ENCODE assay signal across 8 cellular contexts in the genomic region with DNA sequence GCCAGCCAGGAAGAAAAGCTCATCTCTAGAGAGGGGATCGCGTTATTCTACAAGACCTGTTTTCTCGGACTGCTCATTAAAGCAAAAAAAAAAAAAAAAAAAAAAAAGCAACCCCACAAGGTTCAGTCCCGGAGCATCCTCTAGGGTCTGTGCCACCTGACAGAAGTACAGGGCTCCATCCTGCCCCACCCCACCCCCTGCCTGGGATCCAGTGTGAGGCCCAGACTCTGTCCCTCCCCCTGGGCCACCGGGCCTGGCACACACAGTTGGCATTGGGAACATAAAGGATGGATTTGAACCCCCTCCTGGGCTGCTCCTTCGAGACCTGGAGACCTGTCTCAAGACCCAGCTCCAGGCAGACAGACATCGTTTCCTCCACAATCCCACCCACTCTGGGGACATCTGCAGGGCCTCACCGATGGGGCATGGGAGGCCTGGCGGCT. TPM values are rescaled to one million over a fixed set of nuclear protein-coding genes. Genes with fewer than 3 reads are reported as not detected.
DNase-seq lines count a peak whose midpoint lies in the region; ATAC-seq and TF ChIP-seq lines count a peak whose summit lies in the region.

No MANE protein-coding gene starts in this region.

- H3K36me3 ChIP-seq in heart right ventricle: peaks cover 0 to 30% (median 0%) of the 10 kb centered on the region in 9 donors

- H3K36me3 Mint-ChIP-seq in activated CD4-positive, alpha-beta memory T cell treated with anti-CD3 and anti-CD28 coated beads, Interleukin-2, amount 10 ng/mL, durations not matched to agents 7 days and 5 days (ENCODE audit: low read depth): peaks cover 30% of the 10 kb centered on the region

- H3K27me3 ChIP-seq in heart right ventricle: no peaks in the 10 kb centered on the region

- H3K4me3 ChIP-seq in heart right ventricle (peak overlapping the region; percentile 67 to 97 (median 82)), skin epidermis (peak overlapping the region; percentile 80 to 91 (median 82))

- intact Hi-C loops in heart right ventricle (cut with DNase I): no loop called here

- H3K27ac ChIP-seq in heart right ventricle (peak overlapping the region in 8 of 10 donors; percentile 64 to 96 (median 78)), skin epidermis (peak overlapping the region in 20 of 21 experiments; percentile 61 to 99 (median 87))

- H3K9me3 Mint-ChIP-seq in activated CD4-positive, alpha-beta memory T cell treated with anti-CD3 and anti-CD28 coated beads, Interleukin-2, amount 10 ng/mL, durations not matched to agents 7 days and 5 days: no peaks in the 10 kb centered on the region

- peak overlapping the region; percentile 76 for H3K27ac Mint-ChIP-seq in activated CD4-positive, alpha-beta memory T cell treated with anti-CD3 and anti-CD28 coated beads, Interleukin-2, amount 10 ng/mL, durations not matched to agents 7 days and 5 days

- H3K4me1 ChIP-seq in heart right ventricle: peaks cover 0 to 49% (median 12%) of the 10 kb centered on the region in 9 donors

- no peaks in the 10 kb centered on the region for H3K27me3 Mint-ChIP-seq in activated CD4-positive, alpha-beta memory T cell treated with anti-CD3 and anti-CD28 coated beads, Interleukin-2, amount 10 ng/mL, durations not matched to agents 7 days and 5 days

- ATAC-seq in heart right ventricle: peak in 5 of 8 donors; percentile 7 to 21 (median 19)
- ATAC-seq in GM21737 (IDR thresholded peaks at IDR 0.05; ENCODE audit: unreplicated experiment): no peak

- POLR2A ChIA-PET in activated CD4-positive, alpha-beta memory T cell treated with anti-CD3 and anti-CD28 coated beads, Interleukin-2, amount 10 ng/mL, durations not matched to agents 7 days and 5 days (lab: Charles Lee): interaction anchor here (0.6 to 7.4 kb wide), 10 partner anchors 8 to 400 kb away, joined by 3 to 67 read pairs (median 4); no protein-coding TSS in a partner anchor

- DNase-seq in stimulated activated CD4-positive, alpha-beta T cell treated with anti-CD3 and anti-CD28 coated beads, Interleukin-15, amount 100 ng/mL, for 24 hours: peak; percentile 40
- DNase-seq in stimulated activated CD4-positive, alpha-beta T cell treated with anti-CD3 and anti-CD28 coated beads, Interleukin-2, amount 100 ng/mL, for 48 hours: no peak
- peak; percentile 43 for DNase-seq in activated CD4-positive, alpha-beta memory T cell treated with anti-CD3 and anti-CD28 coated beads, Interleukin-2, amount 10 ng/mL, durations not matched to agents 7 days and 5 days
- no peak for DNase-seq in heart right ventricle
- no peak for DNase-seq in GM10266 (ENCODE audit: extremely low spot score)
- DNase-seq in OCI-M2 (lab: John Stamatoyannopoulos, UW; ENCODE audit: unreplicated experiment): no peak

- H3K4me1 Mint-ChIP-seq in activated CD4-positive, alpha-beta memory T cell treated with anti-CD3 and anti-CD28 coated beads, Interleukin-2, amount 10 ng/mL, durations not matched to agents 7 days and 5 days: peaks cover 56% of the 10 kb centered on the region

- CTCF ChIA-PET in activated CD4-positive, alpha-beta memory T cell treated with anti-CD3 and anti-CD28 coated beads, Interleukin-2, amount 10 ng/mL, durations not matched to agents 7 days and 5 days (lab: Charles Lee): interaction anchor here (0.6 to 3.7 kb wide), 8 partner anchors 16 to 156 kb away, joined by 3 to 22 read pairs (median 6); no protein-coding TSS in a partner anchor

- H3K4me3 Mint-ChIP-seq in activated CD4-positive, alpha-beta memory T cell treated with anti-CD3 and anti-CD28 coated beads, Interleukin-2, amount 10 ng/mL, durations not matched to agents 7 days and 5 days: peak overlapping the region; percentile 74

- no peaks in the 10 kb centered on the region for H3K9me3 ChIP-seq in heart right ventricle

- WGBS in heart right ventricle, 2 donors: 33 to 36% methylated on average over 9 of the region's 9 CpGs

- no peak for TF ChIP-seq CTCF in heart right ventricle (IDR thresholded peaks at IDR 0.05)
- TF ChIP-seq CTCF in GM10266 (IDR thresholded peaks at IDR 0.05; ENCODE audit: control insufficient read depth, insufficient read depth, low read depth, missing control alignments): no peak

RNA-seq across cellular contexts. Expression of gene ORAI2, which starts 0.7 kb away (rescaled TPM):
- 10 to 100 TPM; 59.5 to 61.9 TPM for total RNA-seq in activated CD4-positive, alpha-beta memory T cell treated with anti-CD3 and anti-CD28 coated beads, Interleukin-2, amount 10 ng/mL, durations not matched to agents 7 days and 5 days
- 10 to 100 TPM in 1 of 10 donors, 1 to 10 TPM in 9; 1.7 to 11.6 (median 3.7) TPM for total RNA-seq in heart right ventricle
- polyA plus RNA-seq in heart right ventricle: 1 to 10 TPM; 2.0 to 5.8 TPM

RNA-seq across cellular contexts. Expression of gene ALKBH4, which starts 30.6 kb away (rescaled TPM):
- total RNA-seq in activated CD4-positive, alpha-beta memory T cell treated with anti-CD3 and anti-CD28 coated beads, Interleukin-2, amount 10 ng/mL, durations not matched to agents 7 days and 5 days: 10 to 100 TPM in 1 of 2 experiments, 1 to 10 TPM in 1; 9.4 to 10.4 TPM
- 1 to 10 TPM; 4.4 to 8.6 (median 6.2) TPM for total RNA-seq in heart right ventricle
- 1 to 10 TPM; 7.9 TPM for polyA plus RNA-seq in heart right ventricle

RNA-seq across cellular contexts. Expression of gene LRWD1, which starts 30.7 kb away (rescaled TPM):
- 10 to 100 TPM; 19.5 to 19.8 TPM for total RNA-seq in activated CD4-positive, alpha-beta memory T cell treated with anti-CD3 and anti-CD28 coated beads, Interleukin-2, amount 10 ng/mL, durations not matched to agents 7 days and 5 days
- total RNA-seq in heart right ventricle: 10 to 100 TPM in 4 of 10 donors, 1 to 10 TPM in 6; 8.1 to 12.2 (median 9.5) TPM
- 10 to 100 TPM in 1 of 2 donors, 1 to 10 TPM in 1; 6.5 to 21.3 TPM for polyA plus RNA-seq in heart right ventricle

RNA-seq across cellular contexts. Expression of gene PRKRIP1, which starts 37.9 kb away (rescaled TPM):
- 10 to 100 TPM; 27.2 to 28.3 TPM for total RNA-seq in activated CD4-positive, alpha-beta memory T cell treated with anti-CD3 and anti-CD28 coated beads, Interleukin-2, amount 10 ng/mL, durations not matched to agents 7 days and 5 days
- 10 to 100 TPM in 9 of 10 donors, 1 to 10 TPM in 1; 7.1 to 14.7 (median 11.3) TPM for total RNA-seq in heart right ventricle
- polyA plus RNA-seq in heart right ventricle: 10 to 100 TPM; 14.8 to 28.2 TPM

RNA-seq across cellular contexts. Expression of gene POLR2J, which starts 44.7 kb away (rescaled TPM):
- total RNA-seq in activated CD4-positive, alpha-beta memory T cell treated with anti-CD3 and anti-CD28 coated beads, Interleukin-2, amount 10 ng/mL, durations not matched to agents 7 days and 5 days: 10 to 100 TPM; 41.7 to 46.5 TPM
- 10 to 100 TPM; 40.1 to 74.1 (median 52.7) TPM for total RNA-seq in heart right ventricle
- 100 to 1,000 TPM; 127 to 228 TPM for polyA plus RNA-seq in heart right ventricle

Comparison
In these comparisons a context has a peak if more than half of its experiments do, and no peak if none do; other contexts are left out.
1. DNase-seq: peak in stimulated activated CD4-positive, alpha-beta T cell treated with anti-CD3 and anti-CD28 coated beads, Interleukin-15, amount 100 ng/mL, for 24 hours (single experiment) and activated CD4-positive, alpha-beta memory T cell treated with anti-CD3 and anti-CD28 coated beads, Interleukin-2, amount 10 ng/mL, durations not matched to agents 7 days and 5 days (single experiment); none in stimulated activated CD4-positive, alpha-beta T cell treated with anti-CD3 and anti-CD28 coated beads, Interleukin-2, amount 100 ng/mL, for 48 hours (0 of 2), heart right ventricle (0 of 2), GM10266 (single experiment) and OCI-M2 (single experiment).
2. RNA of gene ORAI2, which starts 0.7 kb away (total RNA-seq): 59.5 to 61.9 TPM in activated CD4-positive, alpha-beta memory T cell treated with anti-CD3 and anti-CD28 coated beads, Interleukin-2, amount 10 ng/mL, durations not matched to agents 7 days and 5 days; 1.7 to 11.6 TPM in heart right ventricle; every median in the first group is over 4 times any median in the second.